9 cellular contexts compared by ENCODE assay signal in genomic region chr17:10119203-10120112, GRCh38.
DNase-seq lines count a peak whose midpoint lies in the region; ATAC-seq and TF ChIP-seq lines count a peak whose summit lies in the region.
"Had no signal": no experiment of that assay in that cellular context is flagged by ENCODE, and none has a peak within 500 bp of the region (broad histone marks: within the 10 kb centered on the region; RNA-seq: fewer than 3 reads in every experiment).

No MANE protein-coding gene starts in this region.

- CTCF ChIA-PET in HEK293 (lab: Yijun Ruan, JAX) = interaction anchor here (0.7 kb wide), 1 partner anchor 143 kb away, joined by 4 read pairs; no protein-coding TSS in a partner anchor

- no peak overlapping the region for H3K27ac ChIP-seq in HEK293 (ENCODE audit: extremely low read depth, low read depth, low read length)
- H3K27ac ChIP-seq in aorta (ENCODE audit: low read depth in 1 of 2, low read length in 2 of 2) = no peak overlapping the region
- H3K27ac ChIP-seq: SJSA1 had no signal

- ATAC-seq in activated T-cell treated with anti-CD3 and anti-CD28 coated beads, Interleukin-2, amount 50 U/mL, for 72 hours (replicated peaks in 1 of 2) = peak in 1 of 2 donors; percentile 10
- ATAC-seq in aorta (ENCODE audit: low FRiP score) = no peak

- intact Hi-C loops in aorta (cut with DNase I) = no loop called here

- no peaks in the 10 kb centered on the region for H3K9me3 Mint-ChIP-seq in activated T-cell treated with anti-CD3 and anti-CD28 coated beads, Interleukin-2, amount 50 U/mL, for 72 hours

- H3K36me3 Mint-ChIP-seq in activated T-cell treated with anti-CD3 and anti-CD28 coated beads, Interleukin-2, amount 50 U/mL, for 72 hours (ENCODE audit: insufficient read depth in 2 of 2) = no peaks in the 10 kb centered on the region

- H3K36me3 ChIP-seq in HEK293 (ENCODE audit: control insufficient read depth in 2 of 2, insufficient read depth in 1 of 2, low read length in 2 of 2) (no peaks in the 10 kb centered on the region), aorta (ENCODE audit: control insufficient read depth in 1 of 2, insufficient read depth in 2 of 2, low read length in 1 of 2) (no peaks in the 10 kb centered on the region)
- H3K36me3 ChIP-seq: SJSA1 had no signal

- H3K27ac Mint-ChIP-seq in activated T-cell treated with anti-CD3 and anti-CD28 coated beads, Interleukin-2, amount 50 U/mL, for 72 hours = peak overlapping the region; percentile 24

- H3K4me3 Mint-ChIP-seq in activated T-cell treated with anti-CD3 and anti-CD28 coated beads, Interleukin-2, amount 50 U/mL, for 72 hours = no peak overlapping the region

- peak; percentile 59 for DNase-seq in Ammon's horn (ENCODE audit: low spot score)
- DNase-seq in activated T-cell treated with anti-CD3 and anti-CD28 coated beads, Interleukin-2, amount 50 U/mL, for 72 hours = no peak
- peak; percentile 61 for DNase-seq in medulla oblongata (ENCODE audit: extremely low spot score)
- no peak for DNase-seq in aorta
- DNase-seq in stimulated activated CD4-positive, alpha-beta T cell treated with anti-CD3 and anti-CD28 coated beads, Interleukin-12 subunit alpha, Interleukin-12 subunit beta, amount 100 ng/mL, for 4 hours = no peak
- no peak for DNase-seq in NCI-H2107 treated with DMSO at 0.1 percent for 48 hours (lab: John Stamatoyannopoulos, UW; ENCODE audit: unreplicated experiment)
- no peak for DNase-seq in HuH-7 (ENCODE audit: low spot score)

- H3K9me3 ChIP-seq in HEK293 (ENCODE audit: control insufficient read depth, insufficient read depth, low read depth, low read length) (no peaks in the 10 kb centered on the region), aorta (ENCODE audit: control insufficient read depth, low read length) (no peaks in the 10 kb centered on the region)
- H3K9me3 ChIP-seq: SJSA1 had no signal

- H3K4me1 ChIP-seq in HEK293 (ENCODE audit: control insufficient read depth, insufficient read depth, low read length) = peaks cover 10% of the 10 kb centered on the region
- no peaks in the 10 kb centered on the region for H3K4me1 ChIP-seq in aorta (ENCODE audit: control insufficient read depth in 1 of 2, insufficient read depth in 2 of 2, low read length in 2 of 2)

- peaks cover 46% of the 10 kb centered on the region for H3K4me1 Mint-ChIP-seq in activated T-cell treated with anti-CD3 and anti-CD28 coated beads, Interleukin-2, amount 50 U/mL, for 72 hours (ENCODE audit: low read depth)

- H3K27me3 ChIP-seq in aorta (ENCODE audit: control insufficient read depth in 1 of 2, insufficient read depth in 2 of 2, low read length in 1 of 2) = no peaks in the 10 kb centered on the region
- H3K27me3 ChIP-seq: SJSA1 had no signal

- TF ChIP-seq CTCF in HEK293 (tag by site-specific recombination; IDR thresholded peaks at IDR 0.05) = no peak

- 80 to 81% methylated on average over 9 of the region's 9 CpGs for WGBS in aorta, 2 donors

- H3K4me3 ChIP-seq in HEK293 (ENCODE audit: low read depth, low read length) = no peak overlapping the region
- H3K4me3 ChIP-seq in aorta (ENCODE audit: low read length in 2 of 2) = no peak overlapping the region
- H3K4me3 ChIP-seq: SJSA1 had no signal

- peaks cover 16% of the 10 kb centered on the region for H3K27me3 Mint-ChIP-seq in activated T-cell treated with anti-CD3 and anti-CD28 coated beads, Interleukin-2, amount 50 U/mL, for 72 hours (ENCODE audit: low read depth)

- POLR2A ChIA-PET in HEK293 (lab: Yijun Ruan, JAX) = interaction anchor here (0.6 kb wide), 1 partner anchor 146 kb away, joined by 5 read pairs; no protein-coding TSS in a partner anchor

TF ChIP-seq in HEK293, 187 proteins besides CTCF, POLR2A, EP300 and RAD21:
- peak; percentile 89 for TF ChIP-seq ZIC2 (tag by site-specific recombination; IDR thresholded peaks at IDR 0.05)
- TF ChIP-seq ZNF112 (tag by site-specific recombination; IDR thresholded peaks at IDR 0.05) = no peak
TF ChIP-seq in HEK293: peak in this region for 1.

Comparison
In these comparisons a context has a peak if more than half of its experiments do, and no peak if none do; other contexts are left out.
1. DNase-seq: peak in Ammon's horn (single experiment) and medulla oblongata (single experiment); none in activated T-cell treated with anti-CD3 and anti-CD28 coated beads, Interleukin-2, amount 50 U/mL, for 72 hours (0 of 2), aorta (0 of 2), stimulated activated CD4-positive, alpha-beta T cell treated with anti-CD3 and anti-CD28 coated beads, Interleukin-12 subunit alpha, Interleukin-12 subunit beta, amount 100 ng/mL, for 4 hours (single experiment), NCI-H2107 treated with DMSO at 0.1 percent for 48 hours (single experiment) and HuH-7 (single experiment).